ENCODE assay signal across 32 cellular contexts in the genomic region with DNA sequence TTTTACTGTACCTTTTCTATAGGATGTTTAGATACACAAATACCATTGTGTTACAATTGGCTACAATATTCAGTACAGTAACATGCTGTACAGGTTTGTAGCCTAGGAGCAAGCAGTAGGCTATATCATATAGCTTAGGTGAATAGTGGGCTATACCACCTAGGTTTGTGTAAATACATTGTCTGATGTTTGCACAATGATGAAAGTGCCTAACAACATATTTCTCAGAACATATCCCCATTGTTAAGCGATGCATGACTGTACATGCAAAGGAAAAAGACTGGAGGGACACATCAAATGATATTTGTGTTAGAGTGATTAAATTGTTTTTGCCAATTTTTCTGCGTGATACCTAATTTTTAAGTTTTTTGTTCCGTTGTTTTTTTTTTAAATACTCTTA. TPM values are rescaled to one million over a fixed set of nuclear protein-coding genes. Genes with fewer than 3 reads are reported as not detected.
"Had no signal": no experiment of that assay in that cellular context is flagged by ENCODE, and none has a peak within 500 bp of the region (broad histone marks: within the 10 kb centered on the region; RNA-seq: fewer than 3 reads in every experiment).

No MANE protein-coding gene starts in this region.

- H3K9me3 ChIP-seq: ascending aorta had no signal

- ATAC-seq: activated CD4-positive, alpha-beta T cell treated with anti-CD3 and anti-CD28 coated beads for 36 hours; activated CD4-positive, CD25-positive, alpha-beta regulatory T cell treated with anti-CD3 and anti-CD28 coated beads, Interleukin-2, amount 50 U/mL, for 24 hours; activated CD8-positive, alpha-beta memory T cell treated with anti-CD3 and anti-CD28 coated beads, Interleukin-2, amount 10 ng/mL, durations not matched to agents 7 days and 5 days; activated CD8-positive, alpha-beta T cell treated with anti-CD3 and anti-CD28 coated beads, Interleukin-2, amount 10 ng/mL, durations not matched to agents 7 days and 5 days; activated naive CD8-positive, alpha-beta T cell treated with anti-CD3 and anti-CD28 coated beads, Interleukin-2, amount 50 U/mL, for 24 hours; WTC11 had no signal

- H3K27me3 ChIP-seq: ascending aorta had no signal

- H3K4me3 ChIP-seq: ascending aorta had no signal

- DNase-seq: activated CD4-positive, alpha-beta memory T cell treated with anti-CD3 and anti-CD28 coated beads, Interleukin-2, amount 10 ng/mL, durations not matched to agents 7 days and 5 days; activated CD4-positive, alpha-beta T cell treated with anti-CD3 and anti-CD28 coated beads for 1 hour; activated CD4-positive, alpha-beta T cell treated with anti-CD3 and anti-CD28 coated beads for 36 hours; activated CD4-positive, alpha-beta T cell treated with anti-CD3 and anti-CD28 coated beads for 48 hours; activated CD4-positive, alpha-beta T cell treated with anti-CD3 and anti-CD28 coated beads, Interleukin-2, amount 10 ng/mL, durations not matched to agents 7 days and 5 days; activated CD4-positive, alpha-beta T cell treated with anti-CD3 and anti-CD28 coated beads, Interleukin-2, amount 50 U/mL, for 48 hours; activated CD4-positive, CD25-positive, alpha-beta regulatory T cell; activated CD8-positive, alpha-beta memory T cell treated with anti-CD3 and anti-CD28 coated beads for 24 hours; activated CD8-positive, alpha-beta memory T cell treated with anti-CD3 and anti-CD28 coated beads, Interleukin-2, amount 10 ng/mL, durations not matched to agents 7 days and 5 days; activated CD8-positive, alpha-beta memory T cell treated with anti-CD3 and anti-CD28 coated beads, Interleukin-2, amount 50 U/mL, for 48 hours; activated CD8-positive, alpha-beta T cell treated with anti-CD3 and anti-CD28 coated beads, Interleukin-2, amount 10 ng/mL, durations not matched to agents 7 days and 5 days; activated effector memory CD4-positive, alpha-beta T cell treated with Interleukin-2 at 50 U/mL for 16 hours; activated gamma-delta T cell; activated naive CD4-positive, alpha-beta T cell treated with anti-CD3 and anti-CD28 coated beads, Interleukin-2, amount 10 ng/mL, durations not matched to agents 7 days and 5 days; activated naive CD4-positive, alpha-beta T cell treated with Interleukin-2 at 50 U/mL for 16 hours; activated naive CD8-positive, alpha-beta T cell treated with anti-CD3 and anti-CD28 coated beads, Interleukin-2, amount 10 ng/mL, durations not matched to agents 7 days and 5 days; activated naive CD8-positive, alpha-beta T cell treated with anti-CD3 and anti-CD28 coated beads, Interleukin-2, amount 50 U/mL, for 24 hours; activated T-cell treated with anti-CD3 and anti-CD28 coated beads, Interleukin-2, amount 50 U/mL, for 24 hours; activated T-cell treated with anti-CD3 and anti-CD28 coated beads, Interleukin-2, amount 50 U/mL, for 48 hours; amygdala; anterior cingulate cortex; central memory CD4-positive, alpha-beta T cell; T-helper 1 cell; T-helper 2 cell; T-helper 9 cell; WERI-Rb-1 had no signal

- H3K27ac ChIP-seq: ascending aorta, WERI-Rb-1 had no signal

RNA-seq across cellular contexts. Expression of a gene that starts 30.2 kb away (rescaled TPM):
- total RNA-seq: activated CD4-positive, alpha-beta memory T cell treated with anti-CD3 and anti-CD28 coated beads, Interleukin-2, amount 10 ng/mL, durations not matched to agents 7 days and 5 days; activated CD4-positive, alpha-beta T cell treated with anti-CD3 and anti-CD28 coated beads for 36 hours; activated CD4-positive, alpha-beta T cell treated with anti-CD3 and anti-CD28 coated beads, Interleukin-2, amount 10 ng/mL, durations not matched to agents 7 days and 5 days; activated CD8-positive, alpha-beta memory T cell treated with anti-CD3 and anti-CD28 coated beads, Interleukin-2, amount 10 ng/mL, durations not matched to agents 7 days and 5 days; activated CD8-positive, alpha-beta T cell treated with anti-CD3 and anti-CD28 coated beads, Interleukin-2, amount 10 ng/mL, durations not matched to agents 7 days and 5 days; activated naive CD8-positive, alpha-beta T cell treated with anti-CD3 and anti-CD28 coated beads, Interleukin-2, amount 10 ng/mL, durations not matched to agents 7 days and 5 days; activated T-helper 2 cell treated with anti-CD3 and anti-CD28 coated beads, Interferon-gamma antibody, Interleukin-2, Interleukin-4, amounts not matched to agents 10 μg/mL and 5 μg/mL and 100 μg/mL, durations not matched to agents 14 hours and 24 hours and 36 hours; ascending aorta; cardiac septum; cerebellum; WTC11 had no signal
